Comparison of ENCODE assay signal across 17 cellular contexts in genomic region chr14:64759555-64759938, GRCh38. TPM values are rescaled to one million over a fixed set of nuclear protein-coding genes. Genes with fewer than 3 reads are reported as not detected.
DNase-seq lines count a peak whose midpoint lies in the region; ATAC-seq and TF ChIP-seq lines count a peak whose summit lies in the region.
"Had no signal": no experiment of that assay in that cellular context is flagged by ENCODE, and none has a peak within 500 bp of the region (broad histone marks: within the 10 kb centered on the region; RNA-seq: fewer than 3 reads in every experiment).

No MANE protein-coding gene starts in this region.

- peaks cover 62% of the 10 kb centered on the region for H3K4me1 ChIP-seq in CD4-positive, CD25-positive, alpha-beta regulatory T cell (ENCODE audit: control insufficient read depth, insufficient read depth, low read length, poor library complexity, severe bottlenecking)
- peaks cover 29% of the 10 kb centered on the region for H3K4me1 ChIP-seq in endodermal cell (ENCODE audit: control insufficient read depth, insufficient read depth, low read length)
- H3K4me1 ChIP-seq in suprapubic skin, result peaks cover 84% of the 10 kb centered on the region
- H3K4me1 ChIP-seq in GM23248 (ENCODE audit: insufficient read depth), result peaks cover 38% of the 10 kb centered on the region

- H4K20me1 ChIP-seq in GM23248 (ENCODE audit: insufficient read depth), result no peaks in the 10 kb centered on the region

- peaks cover 31% of the 10 kb centered on the region for H3K27me3 Mint-ChIP-seq in CD4-positive, CD25-positive, alpha-beta regulatory T cell
- peaks cover 1% of the 10 kb centered on the region; the same call in 1 of the 2 replicates for H3K27me3 Mint-ChIP-seq in HFFc6 (ENCODE audit: insufficient read depth)
- peaks cover 42% of the 10 kb centered on the region for H3K27me3 Mint-ChIP-seq in endodermal cell (ENCODE audit: insufficient read depth)
- H3K27me3 Mint-ChIP-seq in osteocyte (ENCODE audit: unreplicated experiment), result no peaks in the 10 kb centered on the region
- H3K27me3 Mint-ChIP-seq: activated CD4-positive, alpha-beta memory T cell treated with anti-CD3 and anti-CD28 coated beads for 36 hours had no signal

- no peaks in the 10 kb centered on the region for H3K36me3 Mint-ChIP-seq in CD4-positive, CD25-positive, alpha-beta regulatory T cell
- H3K36me3 Mint-ChIP-seq in HFFc6 (ENCODE audit: low read depth) (no peaks in the 10 kb centered on the region), endodermal cell (ENCODE audit: low read depth) (no peaks in the 10 kb centered on the region), osteocyte (ENCODE audit: unreplicated experiment) (no peaks in the 10 kb centered on the region)
- H3K36me3 Mint-ChIP-seq: activated CD4-positive, alpha-beta memory T cell treated with anti-CD3 and anti-CD28 coated beads for 36 hours; activated naive CD8-positive, alpha-beta T cell had no signal

- H2AFZ ChIP-seq in GM23248, result no peak overlapping the region
- H2AFZ ChIP-seq: GM23338 had no signal

- in situ Hi-C loops in GM23248 (cut with MboI), result no loop called here

- H3K4me3 Mint-ChIP-seq in CD4-positive, CD25-positive, alpha-beta regulatory T cell, result no peak overlapping the region
- H3K4me3 Mint-ChIP-seq in HFFc6 (no peak overlapping the region), endodermal cell (no peak overlapping the region), osteocyte (ENCODE audit: unreplicated experiment) (no peak overlapping the region)
- H3K4me3 Mint-ChIP-seq: activated CD4-positive, alpha-beta memory T cell treated with anti-CD3 and anti-CD28 coated beads for 36 hours; activated naive CD8-positive, alpha-beta T cell; activated T-cell treated with anti-CD3 and anti-CD28 coated beads, Interleukin-2, amount 50 U/mL, for 4 hours; GM23338 had no signal

- peak overlapping the region in 2 of 3 donors; percentile 59 to 60 for H3K27ac Mint-ChIP-seq in CD4-positive, CD25-positive, alpha-beta regulatory T cell
- H3K27ac Mint-ChIP-seq in HFFc6, result peak overlapping the region; percentile 51
- H3K27ac Mint-ChIP-seq in endodermal cell, result peak overlapping the region; percentile 39
- peak overlapping the region; percentile 38 for H3K27ac Mint-ChIP-seq in osteocyte (ENCODE audit: unreplicated experiment)
- H3K27ac Mint-ChIP-seq: activated CD4-positive, alpha-beta memory T cell treated with anti-CD3 and anti-CD28 coated beads for 36 hours; activated naive CD8-positive, alpha-beta T cell; GM23338 had no signal

- no peaks in the 10 kb centered on the region for H3K9me3 ChIP-seq in CD4-positive, CD25-positive, alpha-beta regulatory T cell (ENCODE audit: control insufficient read depth in 2 of 2, low read length in 2 of 2)
- H3K9me3 ChIP-seq in endodermal cell (ENCODE audit: control insufficient read depth, low read length), result no peaks in the 10 kb centered on the region
- no peaks in the 10 kb centered on the region for H3K9me3 ChIP-seq in suprapubic skin
- no peaks in the 10 kb centered on the region for H3K9me3 ChIP-seq in GM23248 (ENCODE audit: low read depth)

- H3K27me3 ChIP-seq in CD4-positive, CD25-positive, alpha-beta regulatory T cell (ENCODE audit: control insufficient read depth, insufficient read depth, low read length), result no peaks in the 10 kb centered on the region
- H3K27me3 ChIP-seq in endodermal cell (ENCODE audit: control insufficient read depth, insufficient read depth, low read length, poor library complexity, severe bottlenecking), result no peaks in the 10 kb centered on the region
- no peaks in the 10 kb centered on the region for H3K27me3 ChIP-seq in suprapubic skin
- H3K27me3 ChIP-seq in GM23248 (replicated peaks; ENCODE audit: insufficient read depth), result no peaks in the 10 kb centered on the region

- no peaks in the 10 kb centered on the region for H3K79me2 ChIP-seq in GM23248 (ENCODE audit: insufficient read depth)

- no peak overlapping the region for H3K4me2 ChIP-seq in GM23248 (ENCODE audit: unreplicated experiment)
- H3K4me2 ChIP-seq: GM23338 had no signal

- DNase-seq in CD4-positive, CD25-positive, alpha-beta regulatory T cell, result no peak
- DNase-seq in HFFc6, result no peak
- no peak for DNase-seq in endodermal cell
- DNase-seq in osteocyte (ENCODE audit: extremely low spot score, unreplicated experiment), result no peak
- no peak for DNase-seq in suprapubic skin (ENCODE audit: low spot score in 2 of 2)
- no peak for DNase-seq in GM23248
- DNase-seq: effector CD8-positive, alpha-beta T cell; KG1; NCI-H2107 had no signal

- no peak for TF ChIP-seq EP300 in suprapubic skin (IDR thresholded peaks at IDR 0.05)

- no peaks in the 10 kb centered on the region for H3K9me3 Mint-ChIP-seq in CD4-positive, CD25-positive, alpha-beta regulatory T cell
- H3K9me3 Mint-ChIP-seq in HFFc6 (no peaks in the 10 kb centered on the region), endodermal cell (peaks cover 3% of the 10 kb centered on the region), osteocyte (ENCODE audit: unreplicated experiment) (no peaks in the 10 kb centered on the region)
- H3K9me3 Mint-ChIP-seq: activated CD4-positive, alpha-beta memory T cell treated with anti-CD3 and anti-CD28 coated beads for 36 hours; activated T-cell treated with anti-CD3 and anti-CD28 coated beads, Interleukin-2, amount 50 U/mL, for 4 hours had no signal

- peaks cover 0 to 73% (median 27%) of the 10 kb centered on the region in 4 donors for H3K4me1 Mint-ChIP-seq in CD4-positive, CD25-positive, alpha-beta regulatory T cell
- peaks cover 94% of the 10 kb centered on the region for H3K4me1 Mint-ChIP-seq in HFFc6 (ENCODE audit: low read depth)
- peaks cover 47% of the 10 kb centered on the region for H3K4me1 Mint-ChIP-seq in endodermal cell
- H3K4me1 Mint-ChIP-seq in osteocyte (ENCODE audit: unreplicated experiment), result peaks cover 81% of the 10 kb centered on the region

- no peak overlapping the region for H3K4me3 ChIP-seq in CD4-positive, CD25-positive, alpha-beta regulatory T cell (ENCODE audit: low read depth, low read length)
- H3K4me3 ChIP-seq in endodermal cell (ENCODE audit: low read length), result no peak overlapping the region
- no peak overlapping the region for H3K4me3 ChIP-seq in suprapubic skin
- H3K4me3 ChIP-seq in GM23248, result no peak overlapping the region
- H3K4me3 ChIP-seq: GM23338 had no signal

- WGBS in endodermal cell (ENCODE audit: insufficient coverage in 1 of 2, insufficient read length in 1 of 2), 2 experiments, result 94 to 98% methylated on average over 5 to 6 of the region's 6 CpGs
- 97% methylated on average over 6 of the region's 6 CpGs for WGBS in suprapubic skin
- 86 to 95% methylated on average over 6 of the region's 6 CpGs for WGBS in GM23248 (ENCODE audit: low coverage in 1 of 2, low lambda C conversion rate in 2 of 2, missing lambda C conversion rate in 2 of 2), 2 experiments

- no peak for TF ChIP-seq POLR2A in suprapubic skin (IDR thresholded peaks at IDR 0.05)

- ATAC-seq in CD4-positive, CD25-positive, alpha-beta regulatory T cell (ENCODE audit: low read depth in 2 of 2), result no peak
- ATAC-seq in GM19463 (IDR thresholded peaks at IDR 0.05; ENCODE audit: unreplicated experiment) (no peak), HG02623 (IDR thresholded peaks at IDR 0.05; ENCODE audit: unreplicated experiment) (no peak)
- ATAC-seq: activated T-cell treated with anti-CD3 and anti-CD28 coated beads, Interleukin-2, amount 50 U/mL, for 4 hours; PC-3; sciatic nerve had no signal

- H3K9ac ChIP-seq in endodermal cell (ENCODE audit: extremely low read depth, low read length, poor library complexity, severe bottlenecking), result no peak overlapping the region
- H3K9ac ChIP-seq in GM23248, result no peak overlapping the region

- H3K36me3 ChIP-seq in CD4-positive, CD25-positive, alpha-beta regulatory T cell (ENCODE audit: control insufficient read depth, insufficient read depth, low read length), result no peaks in the 10 kb centered on the region
- no peaks in the 10 kb centered on the region for H3K36me3 ChIP-seq in endodermal cell (ENCODE audit: control insufficient read depth, insufficient read depth, low read length)
- H3K36me3 ChIP-seq in suprapubic skin, result no peaks in the 10 kb centered on the region
- H3K36me3 ChIP-seq in GM23248 (ENCODE audit: low read depth), result no peaks in the 10 kb centered on the region

- TF ChIP-seq CTCF in HFFc6 (IDR thresholded peaks at IDR 0.05), result no peak
- TF ChIP-seq CTCF in endodermal cell (conservative IDR thresholded peaks at IDR 0.05), result no peak
- no peak for TF ChIP-seq CTCF in osteocyte (IDR thresholded peaks at IDR 0.05)
- TF ChIP-seq CTCF in suprapubic skin (IDR thresholded peaks at IDR 0.05), result no peak

- no peak overlapping the region for H3K27ac ChIP-seq in CD4-positive, CD25-positive, alpha-beta regulatory T cell (ENCODE audit: insufficient read depth, low read length, poor library complexity, severe bottlenecking)
- no peak overlapping the region for H3K27ac ChIP-seq in endodermal cell (ENCODE audit: low read depth, low read length)
- no peak overlapping the region for H3K27ac ChIP-seq in suprapubic skin
- H3K27ac ChIP-seq in GM23248, result no peak overlapping the region

- H3F3A ChIP-seq in GM23248 (ENCODE audit: insufficient read depth), result peaks cover 23% of the 10 kb centered on the region

- no peaks in the 10 kb centered on the region for H3K9me2 ChIP-seq in GM23248 (ENCODE audit: insufficient read depth)

RNA-seq across cellular contexts. Expression of gene PLEKHG3, which starts 55.3 kb away (rescaled TPM):
- total RNA-seq in CD4-positive, CD25-positive, alpha-beta regulatory T cell, result 31.9 TPM
- 10 to 100 TPM in 1 of 4 donors, 1 to 10 TPM in 3; 2.1 to 10.5 (median 4.5) TPM for polyA plus RNA-seq in CD4-positive, CD25-positive, alpha-beta regulatory T cell
- 10 to 100 TPM in 3 of 6 experiments, 1 to 10 TPM in 3; 6.0 to 11.7 (median 9.2) TPM for total RNA-seq in HFFc6 (2021; fragmentation: NEBNext Ultra II Directional; extraction: Animal tissue kit (Norgen Biotek cat#: 25700))
- 10 to 100 TPM; 31.7 to 52.6 TPM for total RNA-seq in endodermal cell
- polyA plus RNA-seq in endodermal cell (2013, experiment 1 of 2), result 35.6 TPM
- 30.8 TPM for polyA plus RNA-seq in endodermal cell (2013, experiment 2 of 2)
- total RNA-seq in osteocyte, result 96.3 and 98.3 TPM in 2 replicates
- 100 to 1,000 TPM in 1 of 4 donors, 10 to 100 TPM in 3; 60.4 to 140 (median 96.5) TPM for total RNA-seq in suprapubic skin
- 4.6 and 6.9 TPM in 2 replicates for total RNA-seq in GM23248 (2014; rRNA removed; shearing (Covaris generic))
- polyA plus RNA-seq in GM23248 (2016; fragmentation: Nextera tagmentation; extraction: Ambion mirVana), result 2.1 and 2.4 TPM in 2 replicates
